In genomic region chr17:8175795-8176196, GRCh38 we compare ENCODE assay signal across 8 cellular contexts. TPM values are rescaled to one million over a fixed set of nuclear protein-coding genes. Genes with fewer than 3 reads are reported as not detected.
DNase-seq lines count a peak whose midpoint lies in the region; ATAC-seq and TF ChIP-seq lines count a peak whose summit lies in the region.

No MANE protein-coding gene starts in this region.

- H3K9me2 ChIP-seq in Loucy (replicated peaks; ENCODE audit: low read depth, low read length): no peaks in the 10 kb centered on the region

- peaks cover 4% of the 10 kb centered on the region for H3K27me3 Mint-ChIP-seq in type B pancreatic cell

- 4 to 7% methylated on average over 11 of the region's 11 CpGs for WGBS in lower leg skin, 2 donors

- peak overlapping the region; percentile 70 for H3K9ac ChIP-seq in Loucy (ENCODE audit: low read depth, low read length, poor library complexity, severe bottlenecking)

- H3K9me3 ChIP-seq in Loucy (ENCODE audit: insufficient read depth, low read depth, low read length) (no peaks in the 10 kb centered on the region), breast epithelium (no peaks in the 10 kb centered on the region)

- no peaks in the 10 kb centered on the region for H3K36me3 Mint-ChIP-seq in type B pancreatic cell

- TF ChIP-seq POLR2A in breast epithelium (IDR thresholded peaks at IDR 0.05): no peak
- no peak for TF ChIP-seq POLR2A in lower leg skin (IDR thresholded peaks at IDR 0.05)

- H3K4me1 Mint-ChIP-seq in type B pancreatic cell (ENCODE audit: unreplicated experiment): peaks cover 25% of the 10 kb centered on the region

- peak overlapping the region; percentile 94 for H3K4me3 Mint-ChIP-seq in type B pancreatic cell

- peaks cover 31% of the 10 kb centered on the region for H3K4me1 ChIP-seq in Loucy (ENCODE audit: insufficient read depth, low read length, poor library complexity, severe bottlenecking)
- H3K4me1 ChIP-seq in breast epithelium: peaks cover 0 to 9% of the 10 kb centered on the region in 2 donors

- peak overlapping the region; percentile 90 for H3K4me2 ChIP-seq in Loucy (ENCODE audit: low read depth, low read length, poor library complexity, severe bottlenecking)

- peaks cover 11% of the 10 kb centered on the region for H3F3A ChIP-seq in Loucy (ENCODE audit: low read depth)

- DNase-seq in breast epithelium (ENCODE audit: low spot score in 2 of 2) (no peak), lower leg skin (ENCODE audit: low spot score in 2 of 2) (peak in 1 of 2 donors; percentile 84), type B pancreatic cell (ENCODE audit: extremely low spot score, unreplicated experiment) (no peak), foreskin melanocyte (no peak), GM03348 (ENCODE audit: low spot score) (no peak)

- H3K79me2 ChIP-seq in Loucy (ENCODE audit: insufficient read depth, low read length): peaks cover 6% of the 10 kb centered on the region; the same call in 1 of the 2 replicates

- H3K27me3 ChIP-seq in Loucy (ENCODE audit: insufficient read depth, low read length, poor library complexity, severe bottlenecking): no peaks in the 10 kb centered on the region
- H3K27me3 ChIP-seq in breast epithelium: no peaks in the 10 kb centered on the region

- ATAC-seq in GM18511 (IDR thresholded peaks at IDR 0.05; ENCODE audit: unreplicated experiment): peak; percentile 7
- ATAC-seq in GM21717 (IDR thresholded peaks at IDR 0.05; ENCODE audit: unreplicated experiment): no peak

- H3K27ac Mint-ChIP-seq in type B pancreatic cell: peak overlapping the region; percentile 95

- peak overlapping the region; percentile 95 for H3K27ac ChIP-seq in breast epithelium

- H2AFZ ChIP-seq in Loucy (ENCODE audit: low read length): peak overlapping the region; percentile 88

- TF ChIP-seq CTCF in Loucy (conservative IDR thresholded peaks at IDR 0.05; ENCODE audit: low read length) (no peak), breast epithelium (IDR thresholded peaks at IDR 0.05) (peak in 1 of 3 donors; percentile 11), lower leg skin (IDR thresholded peaks at IDR 0.05) (no peak), type B pancreatic cell (conservative IDR thresholded peaks at IDR 0.05) (no peak)

- H3K36me3 ChIP-seq in Loucy (ENCODE audit: insufficient read depth, low read length): no peaks in the 10 kb centered on the region
- no peaks in the 10 kb centered on the region for H3K36me3 ChIP-seq in breast epithelium

- H3K4me3 ChIP-seq in Loucy (ENCODE audit: low read length, poor library complexity, severe bottlenecking): peak overlapping the region; percentile 76
- H3K4me3 ChIP-seq in breast epithelium: peak overlapping the region; percentile 62 to 84 (median 71)
- peak overlapping the region; percentile 24 for H3K4me3 ChIP-seq in lower leg skin (ENCODE audit: low read depth, poor library complexity, severe bottlenecking)

- intact Hi-C loops in breast epithelium (cut with DNase I; ENCODE audit: low total_unique reads): no loop called here
- intact Hi-C loops in lower leg skin (cut with DNase I; ENCODE audit: low total_unique reads): no loop called here

- no peaks in the 10 kb centered on the region for H4K20me1 ChIP-seq in Loucy (ENCODE audit: insufficient read depth, low read length, poor library complexity, severe bottlenecking)

- H3K9me3 Mint-ChIP-seq in type B pancreatic cell: no peaks in the 10 kb centered on the region

RNA-seq across cellular contexts. Expression of gene TMEM107, which starts 0.4 kb away (rescaled TPM):
- total RNA-seq in breast epithelium (10 to 100 TPM; 15.7 to 83.1 (median 41.0) TPM), lower leg skin (10 to 100 TPM; 15.9 to 21.0 (median 17.6) TPM), type B pancreatic cell (ENCODE audit: low replicate concordance) (19.1 and 22.1 TPM in 2 replicates)

RNA-seq across cellular contexts. Expression of gene VAMP2, which starts 13.0 kb away (rescaled TPM):
- 10 to 100 TPM; 21.8 to 30.2 (median 28.1) TPM for total RNA-seq in breast epithelium
- 10 to 100 TPM; 43.5 to 58.9 (median 49.3) TPM for total RNA-seq in lower leg skin
- 44.7 and 46.3 TPM in 2 replicates for total RNA-seq in type B pancreatic cell (ENCODE audit: low replicate concordance)

RNA-seq across cellular contexts. Expression of gene BORCS6, which starts 14.2 kb away (rescaled TPM):
- total RNA-seq in breast epithelium (10 to 100 TPM in 2 of 3 donors, 1 to 10 TPM in 1; 8.5 to 11.5 (median 10.8) TPM), lower leg skin (10 to 100 TPM; 22.0 to 26.6 (median 25.0) TPM), type B pancreatic cell (ENCODE audit: low replicate concordance) (4.8 and 6.9 TPM in 2 replicates)

RNA-seq across cellular contexts. Expression of gene PER1, which starts 23.6 kb away (rescaled TPM):
- total RNA-seq in breast epithelium (100 to 1,000 TPM in 2 of 3 donors, 10 to 100 TPM in 1; 97.3 to 167 (median 115) TPM), lower leg skin (100 to 1,000 TPM; 197 to 545 (median 266) TPM), type B pancreatic cell (ENCODE audit: low replicate concordance) (31.0 and 33.2 TPM in 2 replicates)

RNA-seq across cellular contexts. Expression of gene AURKB, which starts 34.6 kb away (rescaled TPM):
- total RNA-seq in breast epithelium (1 to 10 TPM in 2 of 3 donors, under 1 TPM in 1; 0.44 to 3.8 (median 1.6) TPM), lower leg skin (10 to 100 TPM in 2 of 4 donors, 1 to 10 TPM in 2; 3.2 to 12.9 (median 8.6) TPM), type B pancreatic cell (ENCODE audit: low replicate concordance) (35.0 and 108 TPM in 2 replicates)

Comparison
In these comparisons a context has a peak if more than half of its experiments do, and no peak if none do; other contexts are left out.
1. H3K4me3 ChIP-seq: peak in every context shown above with its lines; median percentile 76 in Loucy; 71 in breast epithelium; 24 in lower leg skin.